In the genomic region with DNA sequence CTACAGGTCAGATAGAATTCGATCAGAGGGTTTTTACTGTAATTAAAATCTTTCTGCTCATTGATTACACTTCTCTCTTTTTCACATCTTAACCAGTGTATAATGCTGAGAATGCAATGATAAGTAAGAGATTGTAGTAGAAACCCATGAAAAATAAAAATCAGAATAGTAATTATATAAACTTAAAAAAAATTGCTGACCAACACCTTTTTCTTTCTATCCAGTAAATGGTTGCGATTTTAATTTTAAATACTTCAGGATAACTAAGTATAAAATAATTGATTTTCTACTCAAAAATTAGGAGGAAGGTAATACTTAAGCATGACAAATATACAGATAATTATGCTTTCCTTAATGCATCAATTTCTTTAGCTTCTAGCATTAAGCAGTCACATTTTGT, we compare ENCODE assay signal across 2 cellular contexts.
TF ChIP-seq lines count a peak whose summit lies in the region.

No MANE protein-coding gene starts in this region.

TF ChIP-seq in IMR-90, 13 proteins besides CTCF, POLR2A, EP300 and RAD21 (continued from another document):
- TF ChIP-seq, protein P1, sequence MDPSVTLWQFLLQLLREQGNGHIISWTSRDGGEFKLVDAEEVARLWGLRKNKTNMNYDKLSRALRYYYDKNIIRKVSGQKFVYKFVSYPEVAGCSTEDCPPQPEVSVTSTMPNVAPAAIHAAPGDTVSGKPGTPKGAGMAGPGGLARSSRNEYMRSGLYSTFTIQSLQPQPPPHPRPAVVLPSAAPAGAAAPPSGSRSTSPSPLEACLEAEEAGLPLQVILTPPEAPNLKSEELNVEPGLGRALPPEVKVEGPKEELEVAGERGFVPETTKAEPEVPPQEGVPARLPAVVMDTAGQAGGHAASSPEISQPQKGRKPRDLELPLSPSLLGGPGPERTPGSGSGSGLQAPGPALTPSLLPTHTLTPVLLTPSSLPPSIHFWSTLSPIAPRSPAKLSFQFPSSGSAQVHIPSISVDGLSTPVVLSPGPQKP (IDR thresholded peaks at IDR 0.05; ENCODE audit: borderline replicate concordance, low read depth, low read length): no peak
- TF ChIP-seq MXI1 (IDR thresholded peaks at IDR 0.05; ENCODE audit: borderline replicate concordance, low read depth, low read length): no peak

TF ChIP-seq in K562, 482 proteins besides CTCF, POLR2A, EP300 and RAD21 (continued from another document):
- 0 out of 2 replicates have a peak, but pooled peaks have one; percentile 7 for TF ChIP-seq EP400 (IDR thresholded peaks at IDR 0.05)
- TF ChIP-seq MAFF (IDR thresholded peaks at IDR 0.05; ENCODE audit: low read length): peak; percentile 78; the same call in 1 of the 2 replicates
- no peak for TF ChIP-seq STAG1 (CRISPR knock-in tag; IDR thresholded peaks at IDR 0.05; ENCODE audit: borderline replicate concordance)
- TF ChIP-seq, protein P2, sequence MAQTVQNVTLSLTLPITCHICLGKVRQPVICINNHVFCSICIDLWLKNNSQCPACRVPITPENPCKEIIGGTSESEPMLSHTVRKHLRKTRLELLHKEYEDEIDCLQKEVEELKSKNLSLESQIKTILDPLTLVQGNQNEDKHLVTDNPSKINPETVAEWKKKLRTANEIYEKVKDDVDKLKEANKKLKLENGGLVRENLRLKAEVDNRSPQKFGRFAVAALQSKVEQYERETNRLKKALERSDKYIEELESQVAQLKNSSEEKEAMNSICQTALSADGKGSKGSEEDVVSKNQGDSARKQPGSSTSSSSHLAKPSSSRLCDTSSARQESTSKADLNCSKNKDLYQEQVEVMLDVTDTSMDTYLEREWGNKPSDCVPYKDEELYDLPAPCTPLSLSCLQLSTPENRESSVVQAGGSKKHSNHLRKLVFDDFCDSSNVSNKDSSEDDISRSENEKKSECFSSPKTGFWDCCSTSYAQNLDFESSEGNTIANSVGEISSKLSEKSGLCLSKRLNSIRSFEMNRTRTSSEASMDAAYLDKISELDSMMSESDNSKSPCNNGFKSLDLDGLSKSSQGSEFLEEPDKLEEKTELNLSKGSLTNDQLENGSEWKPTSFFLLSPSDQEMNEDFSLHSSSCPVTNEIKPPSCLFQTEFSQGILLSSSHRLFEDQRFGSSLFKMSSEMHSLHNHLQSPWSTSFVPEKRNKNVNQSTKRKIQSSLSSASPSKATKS (CRISPR knock-in tag; IDR thresholded peaks at IDR 0.05): no peak
- no peak for TF ChIP-seq PRMT5 (CRISPR knock-in tag; IDR thresholded peaks at IDR 0.05)
- no peak for TF ChIP-seq POLR2AphosphoS2 (IDR thresholded peaks at IDR 0.05; ENCODE audit: low read length)
- TF ChIP-seq, protein P3, sequence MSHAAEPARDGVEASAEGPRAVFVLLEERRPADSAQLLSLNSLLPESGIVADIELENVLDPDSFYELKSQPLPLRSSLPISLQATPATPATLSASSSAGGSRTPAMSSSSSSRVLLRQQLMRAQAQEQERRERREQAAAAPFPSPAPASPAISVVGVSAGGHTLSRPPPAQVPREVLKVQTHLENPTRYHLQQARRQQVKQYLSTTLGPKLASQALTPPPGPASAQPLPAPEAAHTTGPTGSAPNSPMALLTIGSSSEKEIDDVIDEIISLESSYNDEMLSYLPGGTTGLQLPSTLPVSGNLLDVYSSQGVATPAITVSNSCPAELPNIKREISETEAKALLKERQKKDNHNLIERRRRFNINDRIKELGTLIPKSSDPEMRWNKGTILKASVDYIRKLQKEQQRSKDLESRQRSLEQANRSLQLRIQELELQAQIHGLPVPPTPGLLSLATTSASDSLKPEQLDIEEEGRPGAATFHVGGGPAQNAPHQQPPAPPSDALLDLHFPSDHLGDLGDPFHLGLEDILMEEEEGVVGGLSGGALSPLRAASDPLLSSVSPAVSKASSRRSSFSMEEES (CRISPR knock-in tag; IDR thresholded peaks at IDR 0.05): no peak
- TF ChIP-seq ZNF347 (CRISPR knock-in tag; IDR thresholded peaks at IDR 0.05; ENCODE audit: low read depth): no peak
- no peak for TF ChIP-seq TCF3 (CRISPR knock-in tag; IDR thresholded peaks at IDR 0.05)
- TF ChIP-seq RFX5 (IDR thresholded peaks at IDR 0.05; ENCODE audit: low read depth, low read length): 0 out of 2 replicates have a peak, but pooled peaks have one; percentile 8
- TF ChIP-seq, protein P4, sequence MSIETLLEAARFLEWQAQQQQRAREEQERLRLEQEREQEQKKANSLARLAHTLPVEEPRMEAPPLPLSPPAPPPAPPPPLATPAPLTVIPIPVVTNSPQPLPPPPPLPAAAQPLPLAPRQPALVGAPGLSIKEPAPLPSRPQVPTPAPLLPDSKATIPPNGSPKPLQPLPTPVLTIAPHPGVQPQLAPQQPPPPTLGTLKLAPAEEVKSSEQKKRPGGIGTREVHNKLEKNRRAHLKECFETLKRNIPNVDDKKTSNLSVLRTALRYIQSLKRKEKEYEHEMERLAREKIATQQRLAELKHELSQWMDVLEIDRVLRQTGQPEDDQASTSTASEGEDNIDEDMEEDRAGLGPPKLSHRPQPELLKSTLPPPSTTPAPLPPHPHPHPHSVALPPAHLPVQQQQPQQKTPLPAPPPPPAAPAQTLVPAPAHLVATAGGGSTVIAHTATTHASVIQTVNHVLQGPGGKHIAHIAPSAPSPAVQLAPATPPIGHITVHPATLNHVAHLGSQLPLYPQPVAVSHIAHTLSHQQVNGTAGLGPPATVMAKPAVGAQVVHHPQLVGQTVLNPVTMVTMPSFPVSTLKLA (conservative IDR thresholded peaks at IDR 0.05): no peak; a peak in 1 of 4 replicates
- TF ChIP-seq MAFK (IDR thresholded peaks at IDR 0.05; ENCODE audit: low read length): peak; percentile 77; the same call in 1 of the 2 replicates
- TF ChIP-seq KDM2B (CRISPR knock-in tag; IDR thresholded peaks at IDR 0.05): no peak
- TF ChIP-seq GTF2A2 (tag; IDR thresholded peaks at IDR 0.05): no peak
- no peak for TF ChIP-seq HDAC6 (IDR thresholded peaks at IDR 0.05; ENCODE audit: low read depth, low read length)
- TF ChIP-seq, protein P5, sequence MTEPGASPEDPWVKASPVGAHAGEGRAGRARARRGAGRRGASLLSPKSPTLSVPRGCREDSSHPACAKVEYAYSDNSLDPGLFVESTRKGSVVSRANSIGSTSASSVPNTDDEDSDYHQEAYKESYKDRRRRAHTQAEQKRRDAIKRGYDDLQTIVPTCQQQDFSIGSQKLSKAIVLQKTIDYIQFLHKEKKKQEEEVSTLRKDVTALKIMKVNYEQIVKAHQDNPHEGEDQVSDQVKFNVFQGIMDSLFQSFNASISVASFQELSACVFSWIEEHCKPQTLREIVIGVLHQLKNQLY (CRISPR knock-in tag; conservative IDR thresholded peaks at IDR 0.05): no peak
- peak; percentile 91 for TF ChIP-seq C11orf30 (IDR thresholded peaks at IDR 0.05; ENCODE audit: low read depth)
- no peak for TF ChIP-seq DNMT1 (IDR thresholded peaks at IDR 0.05)
- TF ChIP-seq NFIX (CRISPR knock-in tag; IDR thresholded peaks at IDR 0.05; ENCODE audit: low read depth): no peak
TF ChIP-seq in K562: peak in this region for 6.
